Comparison of ENCODE assay signal across 11 cellular contexts in the genomic region with DNA sequence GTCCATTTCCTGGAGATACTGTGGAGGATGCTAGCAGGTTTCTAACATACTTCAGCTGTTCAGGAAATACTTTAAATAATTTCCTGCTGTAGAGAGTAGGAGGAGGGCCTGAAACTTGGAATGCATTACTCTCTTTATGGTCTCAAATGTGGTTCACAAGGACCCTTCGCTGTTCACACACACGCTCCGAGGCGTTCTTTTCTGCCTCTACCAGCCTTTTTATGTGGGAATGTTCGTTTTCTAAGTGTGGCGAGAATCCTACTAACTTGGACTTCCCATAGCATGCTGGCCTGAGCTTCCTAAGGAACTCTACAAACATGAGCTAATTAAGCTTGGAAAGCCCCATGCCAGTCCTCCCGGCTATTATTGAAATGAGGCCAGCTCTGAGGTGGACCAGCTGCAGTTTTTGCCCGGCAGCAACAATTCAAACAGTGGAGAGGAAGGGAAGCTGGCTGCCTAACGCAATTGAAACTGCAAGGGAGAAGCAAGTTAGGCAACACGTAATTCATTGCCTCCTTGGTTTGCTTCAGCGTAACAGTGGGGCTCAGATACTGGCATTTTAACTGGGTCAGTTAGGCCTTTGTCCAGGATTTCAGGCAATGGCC. TPM values are rescaled to one million over a fixed set of nuclear protein-coding genes. Genes with fewer than 3 reads are reported as not detected.
A peak's percentile ranks its signal among the peaks of the same experiment; 100 is the strongest.
DNase-seq lines count a peak whose midpoint lies in the region; ATAC-seq, FAIRE-seq and TF ChIP-seq lines count a peak whose summit lies in the region.
"Had no signal": no experiment of that assay in that cellular context is flagged by ENCODE, and none has a peak within 500 bp of the region (broad histone marks: within the 10 kb centered on the region; RNA-seq: fewer than 3 reads in every experiment).

No MANE protein-coding gene starts in this region.

- intact Hi-C loops in left cardiac atrium (cut with DNase I) = no loop called here

- TF ChIP-seq CTCF in WI38 (IDR thresholded peaks at IDR 0.05; ENCODE audit: low read depth, low read length) = no peak

- peak; percentile 20 for FAIRE-seq in GM12891 (lab: Jason Lieb, UNC)
- FAIRE-seq in frontal cortex (lab: Jason Lieb, UNC) = no peak
- FAIRE-seq: endometrium had no signal

- H3K4me3 ChIP-seq in WI38 (ENCODE audit: low read depth, low read length) = peak overlapping the region; percentile 38
- no peak overlapping the region for H3K4me3 ChIP-seq in skeletal muscle cell (ENCODE audit: low read depth, low read length)
- H3K4me3 ChIP-seq: testis had no signal

- peak; percentile 60 to 73 for ATAC-seq in left cardiac atrium
- ATAC-seq in GM21619 (IDR thresholded peaks at IDR 0.05; ENCODE audit: unreplicated experiment) = no peak
- ATAC-seq in HG03521 (IDR thresholded peaks at IDR 0.05; ENCODE audit: unreplicated experiment) = no peak

- DNase-seq in GM12891 (ENCODE audit: insufficient read length, low spot score) = no peak
- DNase-seq in left cardiac atrium = no peak
- DNase-seq in skeletal muscle cell (ENCODE audit: low read depth) = peak; percentile 28
- no peak for DNase-seq in frontal cortex (ENCODE audit: low spot score in 2 of 2)
- DNase-seq in activated naive CD4-positive, alpha-beta T cell treated with anti-CD3 and anti-CD28 coated beads, Interleukin-2, amount 50 U/mL, for 16 hours = no peak
- DNase-seq: retina, testis had no signal

- TF ChIP-seq POLR2A in GM12891 (IDR thresholded peaks at IDR 0.05; ENCODE audit: low read depth, low read length) = no peak

TF ChIP-seq in GM12891, 5 proteins besides CTCF, POLR2A, EP300 and RAD21:
- TF ChIP-seq SPI1 (IDR thresholded peaks at IDR 0.05; ENCODE audit: low read depth, low read length) = no peak
- TF ChIP-seq POLR2AphosphoS5 (IDR thresholded peaks at IDR 0.05; ENCODE audit: low read depth, low read length) = no peak
- TF ChIP-seq TAF1 (IDR thresholded peaks at IDR 0.05; ENCODE audit: low read depth, low read length) = no peak
- no peak for TF ChIP-seq PAX5 (IDR thresholded peaks at IDR 0.05; ENCODE audit: insufficient read depth, low read length, severe bottlenecking)
- TF ChIP-seq POU2F2 (IDR thresholded peaks at IDR 0.05; ENCODE audit: low read depth, low read length) = no peak

RNA-seq across cellular contexts. Expression of a gene that starts 18.9 kb away (rescaled TPM):
- 155 TPM for polyA plus RNA-seq in GM12891 (2012; ENCODE audit: low read depth, missing spikeins)
- total RNA-seq in left cardiac atrium (10 to 100 TPM; 21.8 to 40.2 TPM), frontal cortex (39.5 TPM)

RNA-seq across cellular contexts. Expression of a gene that starts 58.1 kb away (rescaled TPM):
- polyA plus RNA-seq in GM12891 (2012; ENCODE audit: low read depth, missing spikeins) = 3.8 TPM
- 10 to 100 TPM in 1 of 2 donors, 1 to 10 TPM in 1; 8.2 to 14.2 TPM for total RNA-seq in left cardiac atrium
- 38.3 TPM for total RNA-seq in frontal cortex

Comparison
In these comparisons a context has a peak if more than half of its experiments do, and no peak if none do; other contexts are left out.
1. ATAC-seq: peak in left cardiac atrium (2 of 2); none in GM21619 (single experiment) and HG03521 (single experiment).